ENCODE assay signal across 8 cellular contexts in genomic region chr12:57583008-57583831, GRCh38. TPM values are rescaled to one million over a fixed set of nuclear protein-coding genes. Genes with fewer than 3 reads are reported as not detected.
DNase-seq lines count a peak whose midpoint lies in the region; ATAC-seq, FAIRE-seq and TF ChIP-seq lines count a peak whose summit lies in the region.

No MANE protein-coding gene starts in this region.

- H3K4me2 ChIP-seq in GM23338, result no peak overlapping the region

- H3K36me3 Mint-ChIP-seq in GM23338 (ENCODE audit: low read depth) (peaks cover 28% of the 10 kb centered on the region), neural crest cell (ENCODE audit: low read depth) (no peaks in the 10 kb centered on the region)
- no peaks in the 10 kb centered on the region for H3K36me3 Mint-ChIP-seq in activated T-cell treated with anti-CD3 and anti-CD28 coated beads, Interleukin-2, amount 50 U/mL, for 24 hours (ENCODE audit: low read depth)

- in situ Hi-C loops in Panc1 (cut with HindIII; ENCODE audit: low pct_unique_long_range_greater_than_20kb, low sequenced_read_pairs), result no loop called here

- POLR2A ChIA-PET in Panc1 (lab: Charles Lee), result interaction anchor here (0.7 kb wide), 1 partner anchor 26 kb away, joined by 4 read pairs; no protein-coding TSS in a partner anchor

- intact Hi-C loops in Panc1 (cut with micrococcal nuclease; ENCODE audit: unreplicated experiment), result loop anchor here (1.0 to 5.0 kb wide), 2 partner anchors 38 to 154 kb away; partner anchors contain the start of gene AGAP2

- H3F3A ChIP-seq in GM23338 (replicated peaks; ENCODE audit: low read depth), result peaks cover 12% of the 10 kb centered on the region; the same call in 1 of the 2 replicates

- no peaks in the 10 kb centered on the region for H3K9me2 ChIP-seq in GM23338 (ENCODE audit: insufficient read depth)

- BruUV-seq in Panc1 (replicated peaks; lab: Mats Ljungman, UMichigan), result no TSS peak

- H3K9me3 Mint-ChIP-seq in GM23338 (no peaks in the 10 kb centered on the region), neural crest cell (no peaks in the 10 kb centered on the region)
- no peaks in the 10 kb centered on the region for H3K9me3 Mint-ChIP-seq in activated T-cell treated with anti-CD3 and anti-CD28 coated beads, Interleukin-2, amount 50 U/mL, for 24 hours

- no peaks in the 10 kb centered on the region for H3K4me1 ChIP-seq in GM23338 (ENCODE audit: insufficient read depth)
- no peaks in the 10 kb centered on the region for H3K4me1 ChIP-seq in Panc1 (ENCODE audit: control insufficient read depth, insufficient read depth, low read length)
- H3K4me1 ChIP-seq in suprapubic skin, result no peaks in the 10 kb centered on the region

- DNase-seq in GM23338 (ENCODE audit: low spot score), result peak; percentile 97
- peak; percentile 53 for DNase-seq in Panc1 (ENCODE audit: low read depth, low spot score)
- peak; percentile 57 for DNase-seq in activated T-cell treated with anti-CD3 and anti-CD28 coated beads, Interleukin-2, amount 50 U/mL, for 24 hours
- peak; percentile 85 for DNase-seq in fibroblast of mammary gland (ENCODE audit: low read depth)
- DNase-seq in neural crest cell (ENCODE audit: low read depth, low spot score), result peak; percentile 69
- DNase-seq in suprapubic skin (ENCODE audit: low spot score in 2 of 2), result no peak

- H3K36me3 ChIP-seq in GM23338 (ENCODE audit: insufficient read depth) (peaks cover 8% of the 10 kb centered on the region), Panc1 (ENCODE audit: control insufficient read depth, insufficient read depth, low read length) (no peaks in the 10 kb centered on the region), suprapubic skin (no peaks in the 10 kb centered on the region)

- ATAC-seq in GM23338 (peak; percentile 99), Panc1 (peak; percentile 97)

- no peak for TF ChIP-seq POLR2A in suprapubic skin (IDR thresholded peaks at IDR 0.05)

- H3K4me3 ChIP-seq in GM23338 (no peak overlapping the region), Panc1 (ENCODE audit: low read depth in 2 of 2, low read length in 2 of 2) (no peak overlapping the region), fibroblast of mammary gland (ENCODE audit: control insufficient read depth, low read depth, low read length) (no peak overlapping the region), suprapubic skin (no peak overlapping the region)

- H3K27ac ChIP-seq in GM23338 (ENCODE audit: low read depth) (no peak overlapping the region), Panc1 (ENCODE audit: low read length) (no peak overlapping the region), suprapubic skin (no peak overlapping the region)

- no peaks in the 10 kb centered on the region for H3K79me2 ChIP-seq in GM23338 (replicated peaks; ENCODE audit: insufficient read depth)

- H3K9me3 ChIP-seq in Panc1 (ENCODE audit: control insufficient read depth, insufficient read depth, low read depth, low read length), result no peaks in the 10 kb centered on the region
- no peaks in the 10 kb centered on the region for H3K9me3 ChIP-seq in suprapubic skin

- TF ChIP-seq EP300 in suprapubic skin (IDR thresholded peaks at IDR 0.05), result no peak

- no peak overlapping the region for H2AFZ ChIP-seq in GM23338

- H3K27ac Mint-ChIP-seq in GM23338, result no peak overlapping the region
- no peak overlapping the region for H3K27ac Mint-ChIP-seq in activated T-cell treated with anti-CD3 and anti-CD28 coated beads, Interleukin-2, amount 50 U/mL, for 24 hours
- no peak overlapping the region for H3K27ac Mint-ChIP-seq in neural crest cell (ENCODE audit: unreplicated experiment)

- CTCF ChIA-PET in Panc1 (lab: Charles Lee), result interaction anchor here (0.6 to 1.7 kb wide), 16 partner anchors 8 to 948 kb away, joined by 3 to 9 read pairs (median 4); partner anchors contain the start of genes ARHGEF25, B4GALNT1 and TSPAN31

- TF ChIP-seq CTCF in GM23338 (conservative IDR thresholded peaks at IDR 0.05; ENCODE audit: low read depth in 2 of 2), result peak; percentile 99 to 100
- peak; percentile 97 for TF ChIP-seq CTCF in LNCAP (IDR thresholded peaks at IDR 0.05)
- peak; percentile 95 for TF ChIP-seq CTCF in Panc1 (IDR thresholded peaks at IDR 0.05)
- peak; percentile 98 for TF ChIP-seq CTCF in fibroblast of mammary gland (conservative IDR thresholded peaks at IDR 0.05; ENCODE audit: control insufficient read depth, insufficient read depth, low read depth, low read length)
- TF ChIP-seq CTCF in neural crest cell (conservative IDR thresholded peaks at IDR 0.05), result peak; percentile 96
- TF ChIP-seq CTCF in suprapubic skin (IDR thresholded peaks at IDR 0.05), result peak; percentile 87 to 90

- 42% methylated on average over 13 of the region's 13 CpGs for WGBS in suprapubic skin

- FAIRE-seq in G401.6 (lab: Jason Lieb, UNC), result peak; percentile 78

- H3K4me3 Mint-ChIP-seq in GM23338 (no peak overlapping the region), neural crest cell (peak overlapping the region; percentile 44)
- no peak overlapping the region for H3K4me3 Mint-ChIP-seq in activated T-cell treated with anti-CD3 and anti-CD28 coated beads, Interleukin-2, amount 50 U/mL, for 24 hours

- 0 out of 2 replicates have a peak, but pooled peaks cover 6% of the 10 kb centered on the region for H3K27me3 ChIP-seq in GM23338 (ENCODE audit: insufficient read depth)
- H3K27me3 ChIP-seq in Panc1 (ENCODE audit: control insufficient read depth, insufficient read depth, low read length), result no peaks in the 10 kb centered on the region
- peaks cover 11% of the 10 kb centered on the region for H3K27me3 ChIP-seq in suprapubic skin

- H4K20me1 ChIP-seq in GM23338 (replicated peaks; ENCODE audit: insufficient read depth), result peaks cover 14% of the 10 kb centered on the region

- H3K27me3 Mint-ChIP-seq in GM23338 (ENCODE audit: insufficient read depth, low read depth, poor library complexity), result no peaks in the 10 kb centered on the region
- peaks cover 3% of the 10 kb centered on the region for H3K27me3 Mint-ChIP-seq in activated T-cell treated with anti-CD3 and anti-CD28 coated beads, Interleukin-2, amount 50 U/mL, for 24 hours
- peaks cover 10% of the 10 kb centered on the region for H3K27me3 Mint-ChIP-seq in neural crest cell (ENCODE audit: low read depth)

- peaks cover 4% of the 10 kb centered on the region; the same call in 2 of the 3 replicates for H3K4me1 Mint-ChIP-seq in GM23338
- H3K4me1 Mint-ChIP-seq in activated T-cell treated with anti-CD3 and anti-CD28 coated beads, Interleukin-2, amount 50 U/mL, for 24 hours (ENCODE audit: low read depth), result peaks cover 3% of the 10 kb centered on the region
- no peaks in the 10 kb centered on the region for H3K4me1 Mint-ChIP-seq in neural crest cell

RNA-seq across cellular contexts. Expression of gene PIP4K2C, which starts 7.8 kb away (rescaled TPM):
- total RNA-seq in GM23338 (2014; rRNA removed; shearing (Covaris generic)), result 26.4 and 30.6 TPM in 2 replicates
- polyA plus RNA-seq in GM23338 (2016; fragmentation: Nextera tagmentation; extraction: Ambion mirVana), result 10.5 and 10.8 TPM in 2 replicates
- total RNA-seq in Panc1 (2021; ENCODE audit: unreplicated experiment) (62.6 TPM), neural crest cell (15.9 and 17.3 TPM in 2 replicates), suprapubic skin (10 to 100 TPM; 36.9 to 68.9 (median 51.5) TPM)
- polyA plus RNA-seq in Panc1 (2012; ENCODE audit: insufficient read length), result 41.7 TPM

RNA-seq across cellular contexts. Expression of gene DTX3, which starts 21.4 kb away (rescaled TPM):
- 37.8 and 46.6 TPM in 2 replicates for total RNA-seq in GM23338 (2014; rRNA removed; shearing (Covaris generic))
- polyA plus RNA-seq in GM23338 (2016; fragmentation: Nextera tagmentation; extraction: Ambion mirVana), result 16.7 and 22.8 TPM in 2 replicates
- total RNA-seq in Panc1 (2021; ENCODE audit: unreplicated experiment), result 37.8 TPM
- polyA plus RNA-seq in Panc1 (2012; ENCODE audit: insufficient read length), result 55.1 TPM
- 74.7 and 75.6 TPM in 2 replicates for total RNA-seq in neural crest cell
- total RNA-seq in suprapubic skin, result 10 to 100 TPM; 10.4 to 19.0 (median 12.1) TPM

RNA-seq across cellular contexts. Expression of gene ARHGEF25, which starts 28.0 kb away (rescaled TPM):
- 9.9 and 10.2 TPM in 2 replicates for total RNA-seq in GM23338 (2014; rRNA removed; shearing (Covaris generic))
- polyA plus RNA-seq in GM23338 (2016; fragmentation: Nextera tagmentation; extraction: Ambion mirVana), result 0.53 TPM in 1 of 2 replicates, not detected in the other
- total RNA-seq in Panc1 (2021; ENCODE audit: unreplicated experiment), result 10.5 TPM
- polyA plus RNA-seq in Panc1 (2012; ENCODE audit: insufficient read length), result 25.5 TPM
- total RNA-seq in neural crest cell, result 41.2 and 43.8 TPM in 2 replicates
- 10 to 100 TPM in 1 of 4 donors, 1 to 10 TPM in 3; 4.0 to 13.3 (median 7.9) TPM for total RNA-seq in suprapubic skin

RNA-seq across cellular contexts. Expression of gene KIF5A, which starts 33.4 kb away (rescaled TPM):
- total RNA-seq in GM23338 (2014; rRNA removed; shearing (Covaris generic)), result 16.5 and 21.3 TPM in 2 replicates
- 9.1 and 11.1 TPM in 2 replicates for polyA plus RNA-seq in GM23338 (2016; fragmentation: Nextera tagmentation; extraction: Ambion mirVana)
- total RNA-seq in Panc1 (2021; ENCODE audit: unreplicated experiment) (3.0 TPM), neural crest cell (16.9 and 20.8 TPM in 2 replicates), suprapubic skin (under 1 TPM in 2 of 4 donors, not detected in 2; 0.08 to 0.23 TPM)
- 3.1 TPM for polyA plus RNA-seq in Panc1 (2012; ENCODE audit: insufficient read length)

RNA-seq across cellular contexts. Expression of gene DCTN2, which starts 36.2 kb away (rescaled TPM):
- 134 and 157 TPM in 2 replicates for total RNA-seq in GM23338 (2014; rRNA removed; shearing (Covaris generic))
- polyA plus RNA-seq in GM23338 (2016; fragmentation: Nextera tagmentation; extraction: Ambion mirVana), result 56.1 and 62.3 TPM in 2 replicates
- 97.6 TPM for total RNA-seq in Panc1 (2021; ENCODE audit: unreplicated experiment)
- 109 TPM for polyA plus RNA-seq in Panc1 (2012; ENCODE audit: insufficient read length)
- 133 and 138 TPM in 2 replicates for total RNA-seq in neural crest cell
- 100 to 1,000 TPM; 152 to 242 (median 185) TPM for total RNA-seq in suprapubic skin

Comparison
In these comparisons a context has a peak if more than half of its experiments do, and no peak if none do; other contexts are left out.
1. DNase-seq: peak in GM23338 (single experiment), Panc1 (single experiment), activated T-cell treated with anti-CD3 and anti-CD28 coated beads, Interleukin-2, amount 50 U/mL, for 24 hours (single experiment), fibroblast of mammary gland (single experiment) and neural crest cell (single experiment); none in suprapubic skin (0 of 2).
2. Peak in every context shown above with its lines, with median percentiles within 50 percentile points of each other: CTCF ChIP-seq.